Comparison of ENCODE assay signal across 1 cellular context in genomic region chr17:80783461-80783860, GRCh38.
TF ChIP-seq lines count a peak whose summit lies in the region.

No MANE protein-coding gene starts in this region.

TF ChIP-seq in A549, 52 proteins besides CTCF, POLR2A, EP300 and RAD21 (continued from another document):
- TF ChIP-seq PBX3 (IDR thresholded peaks at IDR 0.05), result no peak
- TF ChIP-seq E2F6 (IDR thresholded peaks at IDR 0.05; ENCODE audit: borderline replicate concordance, low read depth), result no peak
- no peak for TF ChIP-seq POLR2AphosphoS2 (conservative IDR thresholded peaks at IDR 0.05; ENCODE audit: low read length)
- no peak for TF ChIP-seq NFE2L2 (conservative IDR thresholded peaks at IDR 0.05; ENCODE audit: low read length)
- TF ChIP-seq JUNB (IDR thresholded peaks at IDR 0.05), result no peak
- no peak for TF ChIP-seq MAX (IDR thresholded peaks at IDR 0.05)
- TF ChIP-seq ELK1 (IDR thresholded peaks at IDR 0.05; ENCODE audit: low read depth, low read length), result no peak
- TF ChIP-seq HOXA7 (CRISPR knock-in tag; IDR thresholded peaks at IDR 0.05), result no peak
- no peak for TF ChIP-seq SMC3 (IDR thresholded peaks at IDR 0.05)
- no peak for TF ChIP-seq HOXB5 (CRISPR knock-in tag; IDR thresholded peaks at IDR 0.05)
TF ChIP-seq in A549: peak in this region for 0.
